Comparison of ENCODE assay signal across 8 cellular contexts in genomic region chr2:237026981-237027711, GRCh38. TPM values are rescaled to one million over a fixed set of nuclear protein-coding genes. Genes with fewer than 3 reads are reported as not detected.
DNase-seq lines count a peak whose midpoint lies in the region; ATAC-seq and TF ChIP-seq lines count a peak whose summit lies in the region.

No MANE protein-coding gene starts in this region.

- H3K4me3 Mint-ChIP-seq in T-helper 17 cell (no peak overlapping the region), chondrocyte (ENCODE audit: unreplicated experiment) (no peak overlapping the region)

- peak; percentile 54 for ATAC-seq in T-helper 17 cell
- ATAC-seq in HG02852 (IDR thresholded peaks at IDR 0.05; ENCODE audit: unreplicated experiment) = no peak

- no peaks in the 10 kb centered on the region for H3K9me3 Mint-ChIP-seq in chondrocyte (ENCODE audit: low read depth)

- H3K27ac Mint-ChIP-seq in T-helper 17 cell = no peak overlapping the region
- no peak overlapping the region for H3K27ac Mint-ChIP-seq in chondrocyte (ENCODE audit: unreplicated experiment)

- peaks cover 5% of the 10 kb centered on the region for H3K4me1 Mint-ChIP-seq in T-helper 17 cell
- no peaks in the 10 kb centered on the region for H3K4me1 Mint-ChIP-seq in chondrocyte (ENCODE audit: low read depth)

- DNase-seq in activated gamma-delta T cell treated with Interleukin-2 at 50 U/mL for 16 hours = peak; percentile 29
- no peak for DNase-seq in activated gamma-delta T cell (lab: John Stamatoyannopoulos, UW)
- peak; percentile 45 for DNase-seq in NCI-H1694 (lab: John Stamatoyannopoulos, UW)
- peak in 2 of 3 donors; percentile 13 for DNase-seq in T-helper 17 cell
- no peak for DNase-seq in chondrocyte (ENCODE audit: low spot score)
- peak; percentile 78 for DNase-seq in kidney tubule cell (ENCODE audit: low spot score)
- DNase-seq in stimulated activated CD4-positive, alpha-beta T cell treated with anti-CD3 and anti-CD28 coated beads, Interleukin-4, amount 100 ng/mL, for 4 hours = peak; percentile 13 to 18

- H3K36me3 Mint-ChIP-seq in T-helper 17 cell (ENCODE audit: low read depth) (no peaks in the 10 kb centered on the region), chondrocyte (ENCODE audit: low read depth) (peaks cover 5% of the 10 kb centered on the region)

- H3K9me3 ChIP-seq in T-helper 17 cell (ENCODE audit: control insufficient read depth, low read length, poor library complexity, severe bottlenecking) = no peaks in the 10 kb centered on the region

- TF ChIP-seq CTCF in chondrocyte (IDR thresholded peaks at IDR 0.05) = peak; percentile 93

- H3K27me3 Mint-ChIP-seq in T-helper 17 cell (peaks cover 20% of the 10 kb centered on the region), chondrocyte (ENCODE audit: low read depth) (no peaks in the 10 kb centered on the region)

RNA-seq across cellular contexts. Expression of gene COPS8, which starts 58.5 kb away (rescaled TPM):
- 10 to 100 TPM; 46.0 to 49.4 TPM for total RNA-seq in T-helper 17 cell
- 62.3 to 109 TPM (median 65.8 TPM) in 3 replicates for total RNA-seq in chondrocyte

Comparison
In these comparisons a context has a peak if more than half of its experiments do, and no peak if none do; other contexts are left out.
1. DNase-seq: peak in activated gamma-delta T cell treated with Interleukin-2 at 50 U/mL for 16 hours (single experiment), NCI-H1694 (single experiment), T-helper 17 cell (2 of 3), kidney tubule cell (single experiment) and stimulated activated CD4-positive, alpha-beta T cell treated with anti-CD3 and anti-CD28 coated beads, Interleukin-4, amount 100 ng/mL, for 4 hours (2 of 2); none in activated gamma-delta T cell (single experiment) and chondrocyte (single experiment).